Comparison of ENCODE assay signal across 26 cellular contexts in genomic region chr12:132747896-132748295, GRCh38.
"Had no signal": no experiment of that assay in that cellular context is flagged by ENCODE, and none has a peak within 500 bp of the region (broad histone marks: within the 10 kb centered on the region; RNA-seq: fewer than 3 reads in every experiment).

No MANE protein-coding gene starts in this region.

- H3K9me3 ChIP-seq: heart left ventricle, neutrophil, pancreas, prostate gland, suprapubic skin, thoracic aorta, tibial artery, upper lobe of right lung had no signal

- H3K27ac ChIP-seq: heart left ventricle, neutrophil, pancreas, prostate gland, thoracic aorta, tibial artery, upper lobe of right lung had no signal

- H3K9me3 Mint-ChIP-seq: immature natural killer cell; naive thymus-derived CD8-positive, alpha-beta T cell; nephron; neural crest cell; stimulated activated naive CD8-positive, alpha-beta T cell treated with anti-CD3 and anti-CD28 coated beads, Interleukin-15, Interleukin-2, amounts not matched to agents 100 ng/mL and 50 ng/mL, for 24 hours had no signal

- H3K4me3 Mint-ChIP-seq: immature natural killer cell; naive thymus-derived CD8-positive, alpha-beta T cell; nephron; neural crest cell; stimulated activated naive CD8-positive, alpha-beta T cell treated with anti-CD3 and anti-CD28 coated beads, Interleukin-15, Interleukin-2, amounts not matched to agents 100 ng/mL and 50 ng/mL, for 24 hours had no signal

- DNase-seq: hypothalamus; immature natural killer cell; naive thymus-derived CD8-positive, alpha-beta T cell; occipital lobe; retina; stimulated activated CD4-positive, alpha-beta T cell treated with anti-CD3 and anti-CD28 coated beads, Interleukin-12 subunit alpha, Interleukin-12 subunit beta, amount 100 ng/mL, for 4 hours; stimulated activated CD4-positive, alpha-beta T cell treated with anti-CD3 and anti-CD28 coated beads, Interleukin-15, amount 100 ng/mL, for 24 hours; stimulated activated CD4-positive, alpha-beta T cell treated with anti-CD3 and anti-CD28 coated beads, Interleukin-2, amount 100 ng/mL, for 24 hours; stimulated activated CD4-positive, alpha-beta T cell treated with anti-CD3 and anti-CD28 coated beads, Interleukin-4, amount 100 ng/mL, for 1 hour; stimulated activated naive CD4-positive, alpha-beta T cell; tibial artery; trophoblast cell; upper lobe of right lung had no signal

- H3K27ac Mint-ChIP-seq: immature natural killer cell; nephron; stimulated activated naive CD8-positive, alpha-beta T cell treated with anti-CD3 and anti-CD28 coated beads, Interleukin-15, Interleukin-2, amounts not matched to agents 100 ng/mL and 50 ng/mL, for 24 hours had no signal

- H3K27me3 Mint-ChIP-seq: naive thymus-derived CD8-positive, alpha-beta T cell; stimulated activated naive CD8-positive, alpha-beta T cell treated with anti-CD3 and anti-CD28 coated beads, Interleukin-15, Interleukin-2, amounts not matched to agents 100 ng/mL and 50 ng/mL, for 24 hours had no signal

- H3K4me3 ChIP-seq: heart left ventricle, lung, pancreas, prostate gland, skin epidermis, suprapubic skin, thoracic aorta, tibial artery, upper lobe of right lung had no signal

- H3K4me1 ChIP-seq: heart left ventricle, pancreas, prostate gland, suprapubic skin, tibial artery, upper lobe of right lung had no signal

- ATAC-seq: heart left ventricle; naive thymus-derived CD8-positive, alpha-beta T cell; pancreas; right cardiac atrium; sciatic nerve; upper lobe of right lung had no signal

- H3K27me3 ChIP-seq: heart left ventricle, neutrophil, pancreas, suprapubic skin, tibial artery, upper lobe of right lung had no signal

- H3K4me1 Mint-ChIP-seq: nephron, neural crest cell had no signal
